21 cellular contexts compared by ENCODE assay signal in the genomic region with DNA sequence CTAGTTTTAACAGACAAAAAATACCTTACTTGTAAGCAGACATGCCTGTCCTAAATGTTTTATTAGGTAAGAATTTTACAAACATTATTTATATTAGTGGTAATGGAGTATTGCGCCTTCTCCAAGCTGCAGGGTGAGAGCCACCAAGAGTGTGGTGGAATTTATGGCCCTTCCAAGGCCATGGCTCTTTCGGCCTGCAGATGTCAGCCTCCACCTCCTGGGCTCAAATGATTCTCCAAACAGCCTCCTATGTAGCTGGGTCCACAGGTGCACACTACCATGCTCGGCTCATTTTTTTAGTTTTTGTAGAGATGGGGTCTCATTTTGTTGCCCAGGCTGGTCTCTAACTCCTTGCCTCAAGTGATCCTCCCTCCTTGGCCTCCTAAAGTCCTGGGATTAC. TPM values are rescaled to one million over a fixed set of nuclear protein-coding genes. Genes with fewer than 3 reads are reported as not detected.
DNase-seq lines count a peak whose midpoint lies in the region; ATAC-seq and TF ChIP-seq lines count a peak whose summit lies in the region.
"Had no signal": no experiment of that assay in that cellular context is flagged by ENCODE, and none has a peak within 500 bp of the region (broad histone marks: within the 10 kb centered on the region; RNA-seq: fewer than 3 reads in every experiment).

No MANE protein-coding gene starts in this region.

- no peaks in the 10 kb centered on the region for H3K27me3 ChIP-seq in GM23338 (ENCODE audit: insufficient read depth)
- H3K27me3 ChIP-seq: brain microvascular endothelial cell, colonic mucosa had no signal

- no peaks in the 10 kb centered on the region for H3F3A ChIP-seq in GM23338 (replicated peaks; ENCODE audit: low read depth)

- H3K36me3 Mint-ChIP-seq in GM23338 (ENCODE audit: low read depth): peaks cover 39% of the 10 kb centered on the region

- H3K4me1 Mint-ChIP-seq in GM23338: no peaks in the 10 kb centered on the region
- H3K4me1 Mint-ChIP-seq: naive B cell had no signal

- DNase-seq in DMS53 (lab: John Stamatoyannopoulos, UW) (peak; percentile 27), DMS53 treated with DMSO at 0.1 percent for 48 hours (lab: John Stamatoyannopoulos, UW; ENCODE audit: unreplicated experiment) (no peak), GM23338 (ENCODE audit: low spot score) (peak; percentile 14), SK-MEL-5 (ENCODE audit: low read depth, low spot score) (peak; percentile 31), fibroblast of the aortic adventitia (ENCODE audit: low read depth) (no peak), SIG-M5 (lab: John Stamatoyannopoulos, UW) (no peak)
- no peak for DNase-seq in stimulated activated CD4-positive, alpha-beta T cell treated with anti-CD3 and anti-CD28 coated beads, Interleukin-2, amount 100 ng/mL, for 24 hours
- DNase-seq: activated effector memory CD4-positive, alpha-beta T cell treated with anti-CD3 and anti-CD28 coated beads, Interleukin-2, amount 50 U/mL, for 16 hours; brain microvascular endothelial cell; colonic mucosa; GM23248; hypothalamus; islet precursor cell; KG1; naive B cell; NCI-H1048; NCI-H1930; NCI-H446 treated with DMSO at 0.1 percent for 48 hours; stimulated activated CD4-positive, alpha-beta T cell treated with anti-CD3 and anti-CD28 coated beads, Interleukin-15, amount 100 ng/mL, for 24 hours; substantia nigra had no signal

- peaks cover 2% of the 10 kb centered on the region for H3K27me3 Mint-ChIP-seq in GM23338 (ENCODE audit: insufficient read depth, low read depth, poor library complexity)
- H3K27me3 Mint-ChIP-seq: naive B cell had no signal

- no peaks in the 10 kb centered on the region for H3K79me2 ChIP-seq in GM23338 (replicated peaks; ENCODE audit: insufficient read depth)

- no peak overlapping the region for H3K27ac ChIP-seq in GM23338 (ENCODE audit: low read depth)
- H3K27ac ChIP-seq: brain microvascular endothelial cell, colonic mucosa, GM23248 had no signal

- in situ Hi-C loops in SK-MEL-5 (cut with HindIII; ENCODE audit: low pct_unique_long_range_greater_than_20kb, low sequenced_read_pairs): no loop called here

- ATAC-seq in GM23338 (peak; percentile 58), HG03457 (IDR thresholded peaks at IDR 0.05; ENCODE audit: unreplicated experiment) (no peak)

- H3K36me3 ChIP-seq in GM23338 (ENCODE audit: insufficient read depth): peaks cover 25% of the 10 kb centered on the region; the same call in 1 of the 2 replicates
- H3K36me3 ChIP-seq: brain microvascular endothelial cell, colonic mucosa had no signal

- H3K4me3 Mint-ChIP-seq in GM23338: no peak overlapping the region
- H3K4me3 Mint-ChIP-seq: naive B cell had no signal

- H3K4me2 ChIP-seq in GM23338: no peak overlapping the region

- no peaks in the 10 kb centered on the region for H3K4me1 ChIP-seq in GM23338 (ENCODE audit: insufficient read depth)
- H3K4me1 ChIP-seq: colonic mucosa had no signal

- H4K20me1 ChIP-seq in GM23338 (replicated peaks; ENCODE audit: insufficient read depth): no peaks in the 10 kb centered on the region

- H3K9me3 Mint-ChIP-seq in GM23338: peaks cover 36% of the 10 kb centered on the region

- H3K4me3 ChIP-seq in GM23338 (no peak overlapping the region), fibroblast of the aortic adventitia (ENCODE audit: low read depth, low read length) (no peak overlapping the region)
- H3K4me3 ChIP-seq: colonic mucosa, GM23248 had no signal

- TF ChIP-seq CTCF in GM23338 (conservative IDR thresholded peaks at IDR 0.05; ENCODE audit: low read depth in 2 of 2) (peak; percentile 41 to 65; a peak in 3 of 4 replicates), fibroblast of the aortic adventitia (IDR thresholded peaks at IDR 0.05; ENCODE audit: insufficient read depth, low read length) (peak; percentile 4)

- no peaks in the 10 kb centered on the region for H3K9me2 ChIP-seq in GM23338 (ENCODE audit: insufficient read depth)

- no peak overlapping the region for H2AFZ ChIP-seq in GM23338
- H2AFZ ChIP-seq: GM23248 had no signal

- no peak overlapping the region for H3K27ac Mint-ChIP-seq in GM23338

TF ChIP-seq in GM23338, 12 proteins besides CTCF, POLR2A, EP300 and RAD21:
- no peak for TF ChIP-seq NANOG (IDR thresholded peaks at IDR 0.05; ENCODE audit: borderline replicate concordance)
- TF ChIP-seq ZNF114 (CRISPR knock-in tag; IDR thresholded peaks at IDR 0.05): no peak
TF ChIP-seq in GM23338: peak in this region for 0.

RNA-seq across cellular contexts. Expression of gene ITGB3BP, which starts 56.3 kb away (rescaled TPM):
- total RNA-seq in GM23338 (2014; rRNA removed; shearing (Covaris generic)): 38.4 and 49.4 TPM in 2 replicates
- polyA plus RNA-seq in GM23338 (2016; fragmentation: Nextera tagmentation; extraction: Ambion mirVana): 95.9 and 101 TPM in 2 replicates
- 48.6 and 51.5 TPM in 2 replicates for total RNA-seq in SK-MEL-5 (2014; rRNA removed; shearing (Covaris generic))
- polyA plus RNA-seq in SK-MEL-5 (2015; cell fraction: cytosol; rRNA removed): 20.9 and 28.0 TPM in 2 replicates
- polyA plus RNA-seq in SK-MEL-5 (2015; cell fraction: nucleus; rRNA removed): 75.0 and 89.5 TPM in 2 replicates
- total RNA-seq in fibroblast of the aortic adventitia (ENCODE audit: low replicate concordance): 16.0 and 48.0 TPM in 2 replicates

RNA-seq across cellular contexts. Expression of gene EFCAB7, which starts 56.6 kb away (rescaled TPM):
- 4.2 and 7.0 TPM in 2 replicates for total RNA-seq in GM23338 (2014; rRNA removed; shearing (Covaris generic))
- polyA plus RNA-seq in GM23338 (2016; fragmentation: Nextera tagmentation; extraction: Ambion mirVana): 4.8 and 4.9 TPM in 2 replicates
- 6.5 and 9.6 TPM in 2 replicates for total RNA-seq in SK-MEL-5 (2014; rRNA removed; shearing (Covaris generic))
- polyA plus RNA-seq in SK-MEL-5 (2015; cell fraction: cytosol; rRNA removed): 4.5 and 4.8 TPM in 2 replicates
- 12.0 and 22.0 TPM in 2 replicates for polyA plus RNA-seq in SK-MEL-5 (2015; cell fraction: nucleus; rRNA removed)
- total RNA-seq in fibroblast of the aortic adventitia (ENCODE audit: low replicate concordance): 12.1 and 15.7 TPM in 2 replicates

Comparison
In these comparisons a context has a peak if more than half of its experiments do, and no peak if none do; other contexts are left out.
1. DNase-seq: peak in DMS53 (single experiment), GM23338 (single experiment) and SK-MEL-5 (single experiment); none in DMS53 treated with DMSO at 0.1 percent for 48 hours (single experiment), fibroblast of the aortic adventitia (single experiment), SIG-M5 (single experiment) and stimulated activated CD4-positive, alpha-beta T cell treated with anti-CD3 and anti-CD28 coated beads, Interleukin-2, amount 100 ng/mL, for 24 hours (0 of 2).